ENCODE assay signal across 22 cellular contexts in the genomic region with DNA sequence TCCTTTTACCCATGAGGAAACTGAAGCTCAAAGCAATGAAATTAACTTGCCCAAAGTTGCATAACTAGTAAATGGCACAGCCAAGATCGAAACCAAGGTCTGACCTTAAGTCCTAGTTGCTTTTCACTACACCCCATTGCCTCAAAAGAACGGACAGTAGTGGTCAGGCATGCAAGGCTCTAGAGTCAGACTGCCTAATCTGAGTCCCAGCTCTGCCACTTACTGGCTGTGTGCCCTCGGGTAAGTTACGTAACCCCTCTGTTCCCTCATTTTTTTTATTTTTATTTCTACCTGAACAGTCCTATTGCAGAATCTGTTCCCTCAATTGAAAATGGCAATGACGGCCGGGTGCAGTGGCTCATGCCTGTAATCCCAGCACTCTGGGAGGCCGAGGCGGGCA.
"Had no signal": no experiment of that assay in that cellular context is flagged by ENCODE, and none has a peak within 500 bp of the region (broad histone marks: within the 10 kb centered on the region; RNA-seq: fewer than 3 reads in every experiment).

No MANE protein-coding gene starts in this region.

- H3K9me3 ChIP-seq: ascending aorta, body of pancreas, Peyer's patch, SJCRH30 had no signal

- FAIRE-seq: bronchial epithelial cell had no signal

- DNase-seq: activated CD4-positive, alpha-beta T cell treated with anti-CD3 and anti-CD28 coated beads for 48 hours; activated CD4-positive, alpha-beta T cell treated with anti-CD3 and anti-CD28 coated beads, Interleukin-2, amount 50 U/mL, for 48 hours; activated CD4-positive, CD25-positive, alpha-beta regulatory T cell treated with anti-CD3 and anti-CD28 coated beads, Interleukin-2, amount 50 U/mL, for 72 hours; activated CD8-positive, alpha-beta memory T cell treated with anti-CD3 and anti-CD28 coated beads, Interleukin-2, amount 10 ng/mL, durations not matched to agents 7 days and 5 days; activated effector memory CD4-positive, alpha-beta T cell treated with Interleukin-2 at 50 U/mL for 16 hours; activated naive CD4-positive, alpha-beta T cell; activated T-cell treated with anti-CD3 and anti-CD28 coated beads, Interleukin-2, amount 50 U/mL, for 24 hours; amniotic stem cell; body of pancreas; KG1; NCI-H1105; NCI-H1436; NCI-H1694 treated with DMSO at 0.1 percent for 48 hours; NCI-H2029 treated with DMSO at 0.1 percent for 48 hours; NCI-H524; Peyer's patch; Right ventricle myocardium superior; SJCRH30 had no signal

- H3K4me3 ChIP-seq: ascending aorta, body of pancreas, Peyer's patch, SJCRH30 had no signal

- H3K27ac ChIP-seq: ascending aorta, body of pancreas, Peyer's patch, RWPE1, SJCRH30 had no signal

- H3K27me3 ChIP-seq: ascending aorta, body of pancreas, Peyer's patch, SJCRH30 had no signal

- H3K36me3 ChIP-seq: SJCRH30 had no signal

- H3K4me1 ChIP-seq: ascending aorta, body of pancreas, SJCRH30 had no signal

- ATAC-seq: activated CD8-positive, alpha-beta memory T cell treated with anti-CD3 and anti-CD28 coated beads, Interleukin-2, amount 10 ng/mL, durations not matched to agents 7 days and 5 days; body of pancreas; WTC11 had no signal
